ENCODE assay signal across 19 cellular contexts in the genomic region with DNA sequence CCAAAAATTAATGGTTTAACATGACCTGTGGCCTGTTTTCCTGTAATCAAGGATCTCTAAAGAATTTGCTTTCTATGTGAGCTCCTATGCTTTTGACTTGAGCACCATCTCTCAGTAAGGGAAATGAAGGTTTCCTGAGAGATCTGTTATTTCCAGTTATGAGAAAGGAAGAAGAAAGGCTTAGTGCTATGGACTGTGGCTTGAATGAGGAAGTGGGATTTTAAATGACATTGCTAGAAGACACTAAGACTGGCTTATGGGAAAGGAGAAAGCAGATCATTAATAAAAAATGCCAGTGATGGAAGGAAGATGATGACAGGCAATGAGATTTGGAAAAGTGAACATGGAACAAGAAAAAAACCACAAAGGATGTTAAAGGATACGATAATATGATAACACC.
"Had no signal": no experiment of that assay in that cellular context is flagged by ENCODE, and none has a peak within 500 bp of the region (broad histone marks: within the 10 kb centered on the region; RNA-seq: fewer than 3 reads in every experiment).

No MANE protein-coding gene starts in this region.

- H3K4me1 ChIP-seq: heart right ventricle, left lung, stomach, transverse colon had no signal

- H3K27ac ChIP-seq: heart right ventricle, left lung, stomach, transverse colon, WERI-Rb-1 had no signal

- DNase-seq: activated CD4-positive, alpha-beta T cell treated with anti-CD3 and anti-CD28 coated beads for 1 hour; activated CD4-positive, alpha-beta T cell treated with anti-CD3 and anti-CD28 coated beads, Interleukin-2, amount 50 U/mL, for 1 hour; activated CD8-positive, alpha-beta T cell treated with anti-CD3 and anti-CD28 coated beads, Interleukin-2, amount 10 ng/mL, durations not matched to agents 7 days and 5 days; activated gamma-delta T cell; activated naive CD4-positive, alpha-beta T cell treated with anti-CD3 and anti-CD28 coated beads, Interleukin-2, amount 50 U/mL, for 16 hours; activated naive CD8-positive, alpha-beta T cell treated with anti-CD3 and anti-CD28 coated beads, Interleukin-2, amount 50 U/mL, for 24 hours; anterior cingulate cortex; caudate nucleus; effector CD4-positive, alpha-beta T cell; erythroblast; foreskin fibroblast; heart right ventricle; left lung; naive thymus-derived CD4-positive, alpha-beta T cell; small intestine; stomach; transverse colon; WERI-Rb-1 had no signal

- H3K9me3 ChIP-seq: heart right ventricle, left lung, stomach, transverse colon had no signal

- H3K4me3 ChIP-seq: heart right ventricle, left lung, lung, stomach, transverse colon had no signal

- H3K36me3 ChIP-seq: heart right ventricle, left lung, stomach, transverse colon, WERI-Rb-1 had no signal
